Comparison of ENCODE assay signal across 8 cellular contexts in genomic region chr3:17742092-17742836, GRCh38. TPM values are rescaled to one million over a fixed set of nuclear protein-coding genes. Genes with fewer than 3 reads are reported as not detected.
A peak's percentile ranks its signal among the peaks of the same experiment; 100 is the strongest.
DNase-seq lines count a peak whose midpoint lies in the region; ATAC-seq and TF ChIP-seq lines count a peak whose summit lies in the region.

TBC1D5 (minus strand) TSS chr3:17742631; CDS start chr3:17508570, 234,061 bp downstream.

- H3K27ac ChIP-seq in angular gyrus (ENCODE audit: low read depth, low read length) (peak within 1 kb of the TSS; percentile 88), right cardiac atrium (ENCODE audit: low read length) (peak within 1 kb of the TSS; percentile 100), rectal smooth muscle tissue (ENCODE audit: low read depth, low read length) (peak within 1 kb of the TSS; percentile 96)

- peak within 1 kb of the TSS; percentile 70 for H3K9ac ChIP-seq in rectal smooth muscle tissue (ENCODE audit: low read length)

- peak within 1 kb of the TSS; percentile 97 for H3K4me3 ChIP-seq in right cardiac atrium (ENCODE audit: low read length)
- H3K4me3 ChIP-seq in rectal smooth muscle tissue (ENCODE audit: low read length): peak within 1 kb of the TSS; percentile 90

- no peaks in the 10 kb centered on the region for H3K36me3 Mint-ChIP-seq in T-helper 17 cell (ENCODE audit: low read depth)

- peaks cover 36% of the 10 kb centered on the region for H3K4me1 Mint-ChIP-seq in T-helper 17 cell

- no peaks in the 10 kb centered on the region for H3K27me3 ChIP-seq in right cardiac atrium (ENCODE audit: control insufficient read depth, insufficient read depth)
- no peaks in the 10 kb centered on the region for H3K27me3 ChIP-seq in rectal smooth muscle tissue (ENCODE audit: control insufficient read depth, insufficient read depth, low read length)

- intact Hi-C loops in right cardiac atrium (cut with DNase I): loop anchor here in 1 of 4 donors (10.0 kb wide), 1 partner anchor 87 kb away; no protein-coding TSS in a partner anchor

- no peaks in the 10 kb centered on the region for H3K9me3 ChIP-seq in T-helper 17 cell (ENCODE audit: control insufficient read depth, low read length, poor library complexity, severe bottlenecking)
- H3K9me3 ChIP-seq in right cardiac atrium (ENCODE audit: control insufficient read depth, low read length): no peaks in the 10 kb centered on the region

- peak; percentile 85 for ATAC-seq in HG02798 (IDR thresholded peaks at IDR 0.05; ENCODE audit: poor library complexity, unreplicated experiment)
- ATAC-seq in T-helper 17 cell: peak; percentile 95
- peak; percentile 97 for ATAC-seq in right cardiac atrium

- no peaks in the 10 kb centered on the region for H3K27me3 Mint-ChIP-seq in T-helper 17 cell

- in situ Hi-C loops in GM13976 (cut with MboI; ENCODE audit: low sequenced_read_pairs, unreplicated experiment): no loop called here

- H3K27ac Mint-ChIP-seq in T-helper 17 cell: peak within 1 kb of the TSS; percentile 81

- under 1% methylated on average over 82 of the region's 82 CpGs for WGBS in right cardiac atrium

- H3K36me3 ChIP-seq in rectal smooth muscle tissue (ENCODE audit: control insufficient read depth, insufficient read depth, low read length): no peaks in the 10 kb centered on the region

- H3K4me1 ChIP-seq in right cardiac atrium (ENCODE audit: control insufficient read depth, insufficient read depth, low read length) (no peaks in the 10 kb centered on the region), rectal smooth muscle tissue (ENCODE audit: control insufficient read depth, insufficient read depth, low read length) (peaks cover 9% of the 10 kb centered on the region)

- no peak for TF ChIP-seq CTCF in GM13976 (IDR thresholded peaks at IDR 0.05; ENCODE audit: borderline replicate concordance, control extremely low read depth, extremely low read depth, insufficient read depth, missing control alignments)

- DNase-seq in GM13976 (ENCODE audit: low spot score) (peak; percentile 95), NCI-H1436 (lab: John Stamatoyannopoulos, UW) (peak; percentile 89), T-helper 17 cell (peak; percentile 84 to 85 (median 84)), right cardiac atrium (peak; percentile 98 to 99 (median 99)), GM19240 (ENCODE audit: insufficient read length, low spot score) (no peak)

- H3K4me3 Mint-ChIP-seq in T-helper 17 cell: peak within 1 kb of the TSS; percentile 88

RNA-seq across cellular contexts. Expression of gene TBC1D5, which starts in this region (rescaled TPM):
- total RNA-seq in T-helper 17 cell (10 to 100 TPM; 53.7 to 58.4 TPM), right cardiac atrium (10 to 100 TPM; 36.8 to 44.3 (median 41.0) TPM)
- 9.0 TPM for polyA plus RNA-seq in right cardiac atrium
